ENCODE assay signal across 25 cellular contexts in the genomic region with DNA sequence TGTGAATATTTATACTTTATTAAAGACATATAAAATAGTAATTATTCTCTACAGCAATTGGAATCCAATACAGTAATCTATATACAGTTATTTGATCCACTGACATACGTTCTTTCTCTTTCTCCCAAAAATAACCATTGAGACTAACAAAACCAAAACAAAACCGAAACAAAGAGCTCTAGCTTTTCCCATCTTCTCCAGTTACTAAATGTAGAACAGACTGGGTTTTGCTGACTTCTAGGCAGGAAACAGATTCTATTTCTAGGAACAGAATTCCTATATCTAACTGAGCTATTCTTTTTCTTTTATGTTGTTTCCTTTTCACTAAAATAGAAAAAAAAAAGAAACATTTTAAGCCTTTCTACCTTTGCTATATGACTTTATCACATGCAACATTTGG.
A peak's percentile ranks its signal among the peaks of the same experiment; 100 is the strongest.
DNase-seq lines count a peak whose midpoint lies in the region; ATAC-seq and TF ChIP-seq lines count a peak whose summit lies in the region.
"Had no signal": no experiment of that assay in that cellular context is flagged by ENCODE, and none has a peak within 500 bp of the region (broad histone marks: within the 10 kb centered on the region; RNA-seq: fewer than 3 reads in every experiment).

No MANE protein-coding gene starts in this region.

- no peak overlapping the region for H3K4me3 Mint-ChIP-seq in activated naive CD4-positive, alpha-beta T cell treated with anti-CD3 and anti-CD28 coated beads, Interleukin-2, amount 50 U/mL, for 24 hours
- H3K4me3 Mint-ChIP-seq: activated naive CD8-positive, alpha-beta T cell treated with anti-CD3 and anti-CD28 coated beads, Interleukin-2, amount 50 U/mL, for 24 hours; dendritic cell treated with granulocyte-macrophage colony-stimulating factor and Interleukin-4, amounts not matched to agents 40 ng/mL and 50 ng/mL, for 4 days; neural progenitor cell had no signal

- no peaks in the 10 kb centered on the region for H3K79me2 ChIP-seq in fibroblast of lung (ENCODE audit: control insufficient read depth, insufficient read depth, low read length)
- H3K79me2 ChIP-seq in mesendoderm (ENCODE audit: control insufficient read depth, insufficient read depth, low read length): no peaks in the 10 kb centered on the region

- H3K27me3 Mint-ChIP-seq in activated naive CD4-positive, alpha-beta T cell treated with anti-CD3 and anti-CD28 coated beads, Interleukin-2, amount 50 U/mL, for 24 hours: no peaks in the 10 kb centered on the region
- H3K27me3 Mint-ChIP-seq: activated naive CD8-positive, alpha-beta T cell treated with anti-CD3 and anti-CD28 coated beads, Interleukin-2, amount 50 U/mL, for 24 hours; dendritic cell treated with granulocyte-macrophage colony-stimulating factor and Interleukin-4, amounts not matched to agents 40 ng/mL and 50 ng/mL, for 4 days had no signal

- peaks cover 1% of the 10 kb centered on the region for H3K79me1 ChIP-seq in mesendoderm (ENCODE audit: low read length)

- no peaks in the 10 kb centered on the region for H3K9me3 Mint-ChIP-seq in activated naive CD4-positive, alpha-beta T cell treated with anti-CD3 and anti-CD28 coated beads, Interleukin-2, amount 50 U/mL, for 24 hours
- peaks cover 0 to 4% of the 10 kb centered on the region in 2 donors for H3K9me3 Mint-ChIP-seq in activated naive CD4-positive, alpha-beta T cell treated with anti-CD3 and anti-CD28 coated beads, Interleukin-2, amount 50 U/mL, for 72 hours

- H4K20me1 ChIP-seq in fibroblast of lung (ENCODE audit: control insufficient read depth, extremely low read depth, insufficient read depth, low read length): no peaks in the 10 kb centered on the region

- H3K4ac ChIP-seq in mesendoderm (ENCODE audit: low read depth, low read length): no peak overlapping the region

- H3K36me3 Mint-ChIP-seq in activated naive CD4-positive, alpha-beta T cell treated with anti-CD3 and anti-CD28 coated beads, Interleukin-2, amount 50 U/mL, for 24 hours: peaks cover 20% of the 10 kb centered on the region
- peaks cover 6 to 35% of the 10 kb centered on the region in 2 donors for H3K36me3 Mint-ChIP-seq in activated naive CD4-positive, alpha-beta T cell treated with anti-CD3 and anti-CD28 coated beads, Interleukin-2, amount 50 U/mL, for 72 hours

- H3K56ac ChIP-seq in mesendoderm (ENCODE audit: low read length): no peak overlapping the region

- H3K4me2 ChIP-seq in fibroblast of lung (ENCODE audit: extremely low read depth, insufficient read depth, low read length) (peak overlapping the region; percentile 64), mesendoderm (ENCODE audit: low read length) (no peak overlapping the region)
- H3K4me2 ChIP-seq: neural progenitor cell had no signal

- H3K4me3 ChIP-seq in fibroblast of lung (replicated peaks in 1 of 4; ENCODE audit: control extremely low read depth in 1 of 4, insufficient read depth in 1 of 4, low read depth in 3 of 4, low read length in 4 of 4): peak overlapping the region in 2 of 4 experiments; percentile 7 to 8
- H3K4me3 ChIP-seq in mesendoderm (ENCODE audit: low read length): no peak overlapping the region
- H3K4me3 ChIP-seq: hepatocyte, mucosa of descending colon, neural progenitor cell, Peyer's patch, psoas muscle had no signal

- no peak overlapping the region for H2BK15ac ChIP-seq in mesendoderm (replicated peaks; ENCODE audit: low read depth)

- no peaks in the 10 kb centered on the region for H3K4me1 ChIP-seq in fibroblast of lung (ENCODE audit: control insufficient read depth, extremely low read depth, insufficient read depth, low read length)
- peaks cover 3% of the 10 kb centered on the region for H3K4me1 ChIP-seq in mesendoderm (ENCODE audit: control insufficient read depth, low read depth, low read length)
- H3K4me1 ChIP-seq: Peyer's patch, psoas muscle had no signal

- peak overlapping the region; percentile 16 for H3K9ac ChIP-seq in fibroblast of lung (ENCODE audit: insufficient read depth, low read length)
- H3K9ac ChIP-seq in mesendoderm (ENCODE audit: low read length): no peak overlapping the region

- H3K36me3 ChIP-seq in fibroblast of lung (ENCODE audit: control insufficient read depth, insufficient read depth, low read length) (no peaks in the 10 kb centered on the region), mesendoderm (ENCODE audit: control insufficient read depth, insufficient read depth, low read length) (no peaks in the 10 kb centered on the region)
- H3K36me3 ChIP-seq: neural progenitor cell, Peyer's patch had no signal

- 100% methylated on average over 2 of the region's 2 CpGs for WGBS in mesendoderm (ENCODE audit: extremely low coverage, insufficient coverage, low lambda C conversion rate)

- no peak overlapping the region for H2BK5ac ChIP-seq in mesendoderm (ENCODE audit: low read length)

- H4K5ac ChIP-seq in mesendoderm (ENCODE audit: low read length): no peak overlapping the region

- no peak overlapping the region for H2AK5ac ChIP-seq in mesendoderm (ENCODE audit: low read length)

- DNase-seq in activated naive CD4-positive, alpha-beta T cell treated with anti-CD3 and anti-CD28 coated beads, Interleukin-2, amount 50 U/mL, for 72 hours (ENCODE audit: low spot score in 2 of 2): no peak
- DNase-seq in RPMI7951 (ENCODE audit: low read depth): peak; percentile 35
- peak in 1 of 2 donors; percentile 12 for DNase-seq in fibroblast of lung (ENCODE audit: low read depth in 2 of 2)
- peak; percentile 9 for DNase-seq in pons (ENCODE audit: low spot score)
- no peak for DNase-seq in mesendoderm
- DNase-seq in SKM-1 treated with dmso at 0.1 percent for 144 hours (lab: John Stamatoyannopoulos, UW; ENCODE audit: unreplicated experiment): no peak
- DNase-seq: activated CD4-positive, alpha-beta T cell treated with anti-CD3 and anti-CD28 coated beads, Interleukin-2, amount 50 U/mL, for 48 hours; activated effector memory CD4-positive, alpha-beta T cell treated with Interleukin-2 at 50 U/mL for 16 hours; activated naive CD8-positive, alpha-beta T cell treated with anti-CD3 and anti-CD28 coated beads, Interleukin-2, amount 50 U/mL, for 24 hours; mucosa of descending colon; NCI-H1105; NCI-H2107; NCI-H510A treated with DMSO at 0.1 percent for 48 hours; NK-92 treated with Interleukin-12 subunit alpha and Interleukin-12 subunit beta, amount 100 ng/mL, for 24 hours; Peyer's patch; psoas muscle; small intestine; stimulated activated CD4-positive, alpha-beta T cell treated with anti-CD3 and anti-CD28 coated beads, Interleukin-4, amount 100 ng/mL, for 24 hours; stimulated activated naive CD8-positive, alpha-beta T cell treated with anti-CD3 and anti-CD28 coated beads, Interleukin-15, Interleukin-2, amounts not matched to agents 100 U/mL and 50 U/mL, for 24 hours; trophoblast cell had no signal

- peak overlapping the region; percentile 37 for H3K27ac Mint-ChIP-seq in activated naive CD4-positive, alpha-beta T cell treated with anti-CD3 and anti-CD28 coated beads, Interleukin-2, amount 50 U/mL, for 24 hours
- no peak overlapping the region for H3K27ac Mint-ChIP-seq in activated naive CD4-positive, alpha-beta T cell treated with anti-CD3 and anti-CD28 coated beads, Interleukin-2, amount 50 U/mL, for 72 hours
- H3K27ac Mint-ChIP-seq: dendritic cell treated with granulocyte-macrophage colony-stimulating factor and Interleukin-4, amounts not matched to agents 40 ng/mL and 50 ng/mL, for 4 days; neural progenitor cell had no signal

- no peak overlapping the region for H4K8ac ChIP-seq in mesendoderm (ENCODE audit: low read depth, low read length)

- no peak overlapping the region for H3K18ac ChIP-seq in mesendoderm (ENCODE audit: low read length)

- H3K4me1 Mint-ChIP-seq in activated naive CD4-positive, alpha-beta T cell treated with anti-CD3 and anti-CD28 coated beads, Interleukin-2, amount 50 U/mL, for 24 hours: peaks cover 54% of the 10 kb centered on the region

- no peak overlapping the region for H2BK120ac ChIP-seq in mesendoderm (ENCODE audit: low read depth, low read length)

- H3K27ac ChIP-seq in fibroblast of lung (ENCODE audit: insufficient read depth, low read length) (no peak overlapping the region), mesendoderm (ENCODE audit: low read depth, low read length) (no peak overlapping the region)
- H3K27ac ChIP-seq: neural progenitor cell, Peyer's patch, psoas muscle had no signal

- no peak overlapping the region for H3K23ac ChIP-seq in mesendoderm (ENCODE audit: low read length)

- ATAC-seq in activated naive CD4-positive, alpha-beta T cell treated with anti-CD3 and anti-CD28 coated beads, Interleukin-2, amount 50 U/mL, for 72 hours: no peak
- ATAC-seq in GM19455 (IDR thresholded peaks at IDR 0.05; ENCODE audit: unreplicated experiment): no peak
- ATAC-seq: activated naive CD8-positive, alpha-beta T cell treated with anti-CD3 and anti-CD28 coated beads, Interleukin-2, amount 50 U/mL, for 24 hours; mucosa of descending colon; psoas muscle; stimulated activated naive CD8-positive, alpha-beta T cell treated with anti-CD3 and anti-CD28 coated beads, Interleukin-15, Interleukin-2, amounts not matched to agents 100 U/mL and 50 U/mL, for 24 hours had no signal

- no peaks in the 10 kb centered on the region for H3K9me3 ChIP-seq in fibroblast of lung (ENCODE audit: control insufficient read depth, insufficient read depth, low read depth, low read length)
- H3K9me3 ChIP-seq: mucosa of descending colon, Peyer's patch, psoas muscle had no signal

- TF ChIP-seq CTCF in fibroblast of lung (conservative IDR thresholded peaks at IDR 0.05 in 1 of 2, IDR thresholded peaks at IDR 0.05 in 1 of 2; ENCODE audit: low read depth in 1 of 2, low read length in 2 of 2): no peak

- H3K27me3 ChIP-seq in fibroblast of lung (ENCODE audit: control insufficient read depth, insufficient read depth, low read length): no peaks in the 10 kb centered on the region
- H3K27me3 ChIP-seq in mesendoderm (ENCODE audit: insufficient read depth, low read length, poor library complexity): no peaks in the 10 kb centered on the region
- H3K27me3 ChIP-seq: hepatocyte, neural progenitor cell, Peyer's patch had no signal

- no peak overlapping the region for H2AFZ ChIP-seq in fibroblast of lung (ENCODE audit: low read length)
- H2AFZ ChIP-seq: hepatocyte, neural progenitor cell had no signal

Comparison
In these comparisons a context has a peak if more than half of its experiments do, and no peak if none do; other contexts are left out.
1. DNase-seq: peak in RPMI7951 (single experiment) and pons (single experiment); none in activated naive CD4-positive, alpha-beta T cell treated with anti-CD3 and anti-CD28 coated beads, Interleukin-2, amount 50 U/mL, for 72 hours (0 of 2), mesendoderm (single experiment) and SKM-1 treated with dmso at 0.1 percent for 144 hours (single experiment).